In the genomic region with DNA sequence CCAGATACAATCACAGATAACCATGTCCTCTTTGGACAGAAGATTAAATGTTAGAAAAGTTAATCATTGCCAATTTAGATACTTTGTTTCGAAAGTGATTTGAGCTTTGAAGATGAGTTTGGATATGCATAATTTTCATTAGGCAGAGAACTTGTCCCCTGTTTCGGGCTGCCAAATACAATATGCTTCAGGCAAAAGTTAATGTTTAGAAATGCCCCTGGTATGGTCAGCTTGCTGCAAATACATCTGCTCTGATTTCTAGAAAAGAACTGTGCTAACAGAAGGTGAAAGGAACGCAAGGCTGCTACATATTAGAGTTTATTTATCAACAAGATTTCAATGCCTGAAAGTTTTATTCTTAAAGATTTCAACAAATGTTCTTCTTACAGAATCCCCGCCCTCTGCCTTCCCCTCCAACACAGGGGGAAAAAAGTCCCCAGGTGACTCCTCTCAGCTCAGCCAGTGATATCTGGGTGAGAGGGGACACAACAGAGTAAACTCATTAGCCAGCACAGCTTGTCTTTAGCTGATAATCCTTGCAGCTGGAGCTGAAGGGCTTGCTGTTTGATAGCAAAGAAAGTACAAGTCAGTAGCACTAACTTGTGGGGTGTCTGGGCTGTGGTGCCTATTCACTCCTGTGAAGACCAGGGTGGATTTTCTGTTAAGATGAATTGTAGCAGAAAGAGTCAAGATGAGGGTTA, we compare ENCODE assay signal across 19 cellular contexts.
DNase-seq lines count a peak whose midpoint lies in the region; ATAC-seq, FAIRE-seq and TF ChIP-seq lines count a peak whose summit lies in the region.
"Had no signal": no experiment of that assay in that cellular context is flagged by ENCODE, and none has a peak within 500 bp of the region (broad histone marks: within the 10 kb centered on the region; RNA-seq: fewer than 3 reads in every experiment).

No MANE protein-coding gene starts in this region.

- H3K4me3 ChIP-seq in left ventricle myocardium inferior, result no peak overlapping the region
- no peak overlapping the region for H3K4me3 ChIP-seq in trophoblast cell (ENCODE audit: low read depth, low read length)
- H3K4me3 ChIP-seq: Peyer's patch had no signal

- peaks cover 3% of the 10 kb centered on the region for H3K79me1 ChIP-seq in trophoblast cell (ENCODE audit: low read length)

- no peaks in the 10 kb centered on the region for H3K36me3 ChIP-seq in left ventricle myocardium inferior
- no peaks in the 10 kb centered on the region for H3K36me3 ChIP-seq in trophoblast cell (ENCODE audit: control insufficient read depth in 1 of 2, insufficient read depth in 2 of 2, low read length in 2 of 2)
- H3K36me3 ChIP-seq: Peyer's patch had no signal

- no peak overlapping the region for H2BK12ac ChIP-seq in trophoblast cell (ENCODE audit: low read length)

- DNase-seq in Right ventricle myocardium superior, result no peak
- DNase-seq in left ventricle myocardium inferior, result no peak
- DNase-seq in NCI-H69 (lab: John Stamatoyannopoulos, UW), result peak; percentile 58
- peak; percentile 21 for DNase-seq in iPS-NIHi7 (ENCODE audit: extremely low spot score)
- no peak for DNase-seq in trophoblast cell
- no peak for DNase-seq in left colon
- DNase-seq in GM12891 (ENCODE audit: insufficient read length, low spot score), result no peak
- DNase-seq: COR-L47, DMS79 treated with DMSO at 0.1 percent for 48 hours, GDM1, GOT3, MV-4-11, NCI-H1436, NCI-H345, Peyer's patch, SIG-M5 had no signal

- H3K4me2 ChIP-seq in trophoblast cell (ENCODE audit: low read length), result no peak overlapping the region

- no peaks in the 10 kb centered on the region for H3K79me2 ChIP-seq in trophoblast cell (ENCODE audit: control insufficient read depth, insufficient read depth, low read length, poor library complexity)

- H3K14ac ChIP-seq in trophoblast cell (ENCODE audit: low read length), result no peak overlapping the region

- H3K4me1 ChIP-seq in left ventricle myocardium inferior, result peaks cover 24% of the 10 kb centered on the region
- peaks cover 4% of the 10 kb centered on the region in 2 experiments for H3K4me1 ChIP-seq in trophoblast cell (ENCODE audit: control insufficient read depth in 1 of 2, insufficient read depth in 2 of 2, low read length in 2 of 2)
- H3K4me1 ChIP-seq: Peyer's patch had no signal

- no peak overlapping the region for H3K23ac ChIP-seq in trophoblast cell (ENCODE audit: low read length)

- H4K91ac ChIP-seq in trophoblast cell (ENCODE audit: low read depth, low read length), result no peak overlapping the region

- H3K27me3 ChIP-seq in left ventricle myocardium inferior (ENCODE audit: low read depth) (no peaks in the 10 kb centered on the region), trophoblast cell (ENCODE audit: insufficient read depth, low read length) (no peaks in the 10 kb centered on the region)
- H3K27me3 ChIP-seq: Peyer's patch had no signal

- TF ChIP-seq CTCF in left ventricle myocardium inferior (IDR thresholded peaks at IDR 0.05; ENCODE audit: borderline replicate concordance), result no peak

- H3K27ac ChIP-seq in left ventricle myocardium inferior (replicated peaks), result no peak overlapping the region
- H3K27ac ChIP-seq in trophoblast cell (ENCODE audit: low read depth, low read length), result no peak overlapping the region
- H3K27ac ChIP-seq: C4-2B, Peyer's patch had no signal

- peak; percentile 46 for ATAC-seq in Right ventricle myocardium superior (ENCODE audit: poor library complexity)
- no peak for ATAC-seq in GM21423 (IDR thresholded peaks at IDR 0.05; ENCODE audit: unreplicated experiment)
- ATAC-seq in left colon, result no peak

- WGBS in trophoblast cell (ENCODE audit: extremely low coverage, insufficient coverage, insufficient read length), result no CpG with 5 or more reads among the region's 4 CpGs

- H3K9me3 ChIP-seq in left ventricle myocardium inferior (replicated peaks), result no peaks in the 10 kb centered on the region
- H3K9me3 ChIP-seq in trophoblast cell (ENCODE audit: insufficient read depth, low read depth, low read length), result no peaks in the 10 kb centered on the region
- H3K9me3 ChIP-seq: Peyer's patch had no signal

- no peak overlapping the region for H3K18ac ChIP-seq in trophoblast cell (ENCODE audit: low read length)

- peak overlapping the region; percentile 23 for H4K8ac ChIP-seq in trophoblast cell (ENCODE audit: low read depth, low read length)

- FAIRE-seq in GM12891 (lab: Jason Lieb, UNC), result no peak
- FAIRE-seq: A204.1 had no signal

- no peak overlapping the region for H4K12ac ChIP-seq in trophoblast cell (ENCODE audit: low read depth, low read length)

- H2AFZ ChIP-seq in trophoblast cell (ENCODE audit: insufficient read depth, low read length, poor library complexity), result no peak overlapping the region

- intact Hi-C loops in Right ventricle myocardium superior (cut with DNase I), result no loop called here
- intact Hi-C loops in left ventricle myocardium inferior (cut with micrococcal nuclease), result no loop called here
- intact Hi-C loops in left colon (cut with DNase I, micrococcal nuclease), result no loop called here

- no peak overlapping the region for H2BK5ac ChIP-seq in trophoblast cell (ENCODE audit: low read depth, low read length, poor library complexity)

- TF ChIP-seq POLR2A in GM12891 (IDR thresholded peaks at IDR 0.05; ENCODE audit: low read depth, low read length), result no peak

- no peak overlapping the region for H3K9ac ChIP-seq in trophoblast cell (ENCODE audit: low read length)

- no peak overlapping the region for H3K4ac ChIP-seq in trophoblast cell (ENCODE audit: low read depth, low read length)

- H2BK120ac ChIP-seq in trophoblast cell (ENCODE audit: insufficient read depth, low read length, poor library complexity), result no peak overlapping the region

- H2AK5ac ChIP-seq in trophoblast cell (ENCODE audit: low read length), result no peak overlapping the region

TF ChIP-seq in GM12891, 5 proteins besides CTCF, POLR2A, EP300 and RAD21:
- TF ChIP-seq PAX5 (IDR thresholded peaks at IDR 0.05; ENCODE audit: insufficient read depth, low read length, severe bottlenecking) (no peak), TAF1 (IDR thresholded peaks at IDR 0.05; ENCODE audit: low read depth, low read length) (no peak), POLR2AphosphoS5 (IDR thresholded peaks at IDR 0.05; ENCODE audit: low read depth, low read length) (no peak), POU2F2 (IDR thresholded peaks at IDR 0.05; ENCODE audit: low read depth, low read length) (no peak), SPI1 (IDR thresholded peaks at IDR 0.05; ENCODE audit: low read depth, low read length) (no peak)

Comparison
In these comparisons a context has a peak if more than half of its experiments do, and no peak if none do; other contexts are left out.
1. DNase-seq: peak in NCI-H69 (single experiment) and iPS-NIHi7 (single experiment); none in Right ventricle myocardium superior (single experiment), left ventricle myocardium inferior (single experiment), trophoblast cell (0 of 2), left colon (0 of 2) and GM12891 (single experiment).